ENCODE assay signal across 1 cellular context in genomic region chr2:25228848-25229674, GRCh38.
A peak's percentile ranks its signal among the peaks of the same experiment; 100 is the strongest.
TF ChIP-seq lines count a peak whose summit lies in the region.

No MANE protein-coding gene starts in this region.

TF ChIP-seq in K562, 482 proteins besides CTCF, POLR2A, EP300 and RAD21 (continued from another document and continues in another):
- TF ChIP-seq AFF1 (IDR thresholded peaks at IDR 0.05; ENCODE audit: low read depth in 1 of 2, partially characterized antibody in 2 of 2) (no peak), NEUROD1 (IDR thresholded peaks at IDR 0.05; ENCODE audit: borderline replicate concordance, low read depth, low read length, partially characterized antibody) (no peak), ZEB2 (IDR thresholded peaks at IDR 0.05) (no peak), POU5F1 (IDR thresholded peaks at IDR 0.05; ENCODE audit: borderline replicate concordance, low read depth, low read length, partially characterized antibody) (no peak), ATF6 (CRISPR knock-in tag; IDR thresholded peaks at IDR 0.05) (no peak), CXXC5 (CRISPR knock-in tag; IDR thresholded peaks at IDR 0.05) (no peak), ILF3 (IDR thresholded peaks at IDR 0.05; ENCODE audit: borderline replicate concordance) (no peak), ETS2 (tag; IDR thresholded peaks at IDR 0.05; ENCODE audit: borderline replicate concordance, poor library complexity, severe bottlenecking) (no peak), CHD4 (IDR thresholded peaks at IDR 0.05; ENCODE audit: insufficient read depth, insufficient replicate concordance, low read depth, low read length, poor library complexity, severe bottlenecking) (no peak), ZNF589 (CRISPR knock-in tag; IDR thresholded peaks at IDR 0.05; ENCODE audit: low read depth) (no peak), SOX6 (IDR thresholded peaks at IDR 0.05) (0 out of 2 replicates have a peak, but pooled peaks have one; percentile 26), HDAC8 (tag; IDR thresholded peaks at IDR 0.05) (no peak), CEBPZ (IDR thresholded peaks at IDR 0.05; ENCODE audit: borderline replicate concordance, low read depth, low read length) (no peak), NFATC3 (IDR thresholded peaks at IDR 0.05) (no peak), FIP1L1 (IDR thresholded peaks at IDR 0.05; ENCODE audit: low read depth, low read length, poor library complexity, severe bottlenecking) (no peak), VEZF1 (CRISPR knock-in tag; IDR thresholded peaks at IDR 0.05) (peak; percentile 56; the same call in 1 of the 2 replicates), DACH1 (IDR thresholded peaks at IDR 0.05; ENCODE audit: partially characterized antibody) (no peak), GTF2A2 (tag; IDR thresholded peaks at IDR 0.05) (no peak), FOXJ3 (CRISPR knock-in tag; IDR thresholded peaks at IDR 0.05) (no peak), RCOR1 (IDR thresholded peaks at IDR 0.05; ENCODE audit: borderline replicate concordance in 1 of 2, low read depth in 2 of 2, low read length in 2 of 2) (peak in 1 of 2 experiments; percentile 52; a peak in 1 of 4 replicates), ARHGAP35 (IDR thresholded peaks at IDR 0.05; ENCODE audit: partially characterized antibody) (no peak), CTBP1 (IDR thresholded peaks at IDR 0.05; ENCODE audit: borderline replicate concordance) (peak; percentile 38; the same call in 1 of the 2 replicates), DPF2 (IDR thresholded peaks at IDR 0.05) (no peak), SREBF1 (IDR thresholded peaks at IDR 0.05; ENCODE audit: borderline replicate concordance, low read depth, low read length) (no peak), CREB1 (IDR thresholded peaks at IDR 0.05) (no peak), CREB1 (CRISPR knock-in tag; IDR thresholded peaks at IDR 0.05) (no peak), CHD7 (IDR thresholded peaks at IDR 0.05; ENCODE audit: low read depth, low read length) (no peak), HCFC1 (IDR thresholded peaks at IDR 0.05; ENCODE audit: low read depth, low read length) (no peak), CBX5 (IDR thresholded peaks at IDR 0.05; ENCODE audit: borderline replicate concordance, low read depth) (no peak), ZC3H4 (CRISPR knock-in tag; IDR thresholded peaks at IDR 0.05; ENCODE audit: borderline replicate concordance) (no peak), ZNF184 (CRISPR knock-in tag; IDR thresholded peaks at IDR 0.05) (no peak), CBX2 (IDR thresholded peaks at IDR 0.05; ENCODE audit: insufficient read depth, low read length, poor library complexity, severe bottlenecking) (no peak), FOXK2 (conservative IDR thresholded peaks at IDR 0.05 in 1 of 2, IDR thresholded peaks at IDR 0.05 in 1 of 2; ENCODE audit: low read depth in 2 of 2) (no peak), SMC3 (conservative IDR thresholded peaks at IDR 0.05; ENCODE audit: insufficient read depth, low read depth, low read length) (peak; percentile 48; the same call in 1 of the 2 replicates), SAFB2 (IDR thresholded peaks at IDR 0.05; ENCODE audit: borderline replicate concordance, low read depth, low read length, severe bottlenecking) (no peak), MCM3 (IDR thresholded peaks at IDR 0.05) (no peak), NRF1 (conservative IDR thresholded peaks at IDR 0.05 in 1 of 2, IDR thresholded peaks at IDR 0.05 in 1 of 2) (no peak), MYC (IDR thresholded peaks at IDR 0.05; ENCODE audit: low read depth, low read length) (peak; percentile 26; the same call in 1 of the 2 replicates), MYC (CRISPR knock-in tag; IDR thresholded peaks at IDR 0.05; ENCODE audit: borderline replicate concordance, low read depth) (no peak)
